In genomic region chr1:1574721-1575537, GRCh38 we compare ENCODE assay signal across 1 cellular context.
TF ChIP-seq lines count a peak whose summit lies in the region.

SSU72 (minus strand) TSS chr1:1574863; CDS start chr1:1574557, 306 bp downstream.

TF ChIP-seq in GM12878, 131 proteins besides CTCF, POLR2A, EP300 and RAD21 (continued from another document and continues in another):
- TF ChIP-seq, protein P1, sequence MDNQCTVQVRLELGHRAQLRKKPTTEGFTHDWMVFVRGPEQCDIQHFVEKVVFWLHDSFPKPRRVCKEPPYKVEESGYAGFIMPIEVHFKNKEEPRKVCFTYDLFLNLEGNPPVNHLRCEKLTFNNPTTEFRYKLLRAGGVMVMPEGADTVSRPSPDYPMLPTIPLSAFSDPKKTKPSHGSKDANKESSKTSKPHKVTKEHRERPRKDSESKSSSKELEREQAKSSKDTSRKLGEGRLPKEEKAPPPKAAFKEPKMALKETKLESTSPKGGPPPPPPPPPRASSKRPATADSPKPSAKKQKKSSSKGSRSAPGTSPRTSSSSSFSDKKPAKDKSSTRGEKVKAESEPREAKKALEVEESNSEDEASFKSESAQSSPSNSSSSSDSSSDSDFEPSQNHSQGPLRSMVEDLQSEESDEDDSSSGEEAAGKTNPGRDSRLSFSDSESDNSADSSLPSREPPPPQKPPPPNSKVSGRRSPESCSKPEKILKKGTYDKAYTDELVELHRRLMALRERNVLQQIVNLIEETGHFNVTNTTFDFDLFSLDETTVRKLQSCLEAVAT (IDR thresholded peaks at IDR 0.05): peak; percentile 65; the same call in 1 of the 2 replicates
- TF ChIP-seq NR2C1 (IDR thresholded peaks at IDR 0.05) (peak; percentile 68), SMAD1 (IDR thresholded peaks at IDR 0.05; ENCODE audit: low read depth, partially characterized antibody) (peak; percentile 58), SUZ12 (IDR thresholded peaks at IDR 0.05; ENCODE audit: unreplicated experiment) (no peak), RB1 (IDR thresholded peaks at IDR 0.05; ENCODE audit: borderline replicate concordance) (peak; percentile 79; the same call in 1 of the 2 replicates), TAF1 (IDR thresholded peaks at IDR 0.05; ENCODE audit: borderline replicate concordance, low read depth, low read length) (peak; percentile 74), CREM (IDR thresholded peaks at IDR 0.05; ENCODE audit: low read depth) (peak; percentile 100), SKIL (IDR thresholded peaks at IDR 0.05; ENCODE audit: low read depth, poor library complexity, severe bottlenecking) (no peak), GABPA (IDR thresholded peaks at IDR 0.05; ENCODE audit: low read depth) (0 out of 2 replicates have a peak, but pooled peaks have one; percentile 36), ATF3 (IDR thresholded peaks at IDR 0.05; ENCODE audit: borderline replicate concordance, extremely low read depth, low read depth, low read length) (peak; percentile 96), BRCA1 (IDR thresholded peaks at IDR 0.05; ENCODE audit: low read depth, low read length) (no peak; the same call in 1 of the 2 replicates), E2F8 (IDR thresholded peaks at IDR 0.05; ENCODE audit: low read depth, partially characterized antibody) (peak; percentile 43), CBFB (IDR thresholded peaks at IDR 0.05; ENCODE audit: low read depth) (peak; percentile 44; the same call in 1 of the 2 replicates), EED (IDR thresholded peaks at IDR 0.05; ENCODE audit: low read depth) (0 out of 2 replicates have a peak, but pooled peaks have one; percentile 20), POLR2AphosphoS5 (IDR thresholded peaks at IDR 0.05; ENCODE audit: low read length) (peak; percentile 96), CHD1 (IDR thresholded peaks at IDR 0.05; ENCODE audit: low read depth, low read length) (no peak), SMAD5 (IDR thresholded peaks at IDR 0.05; ENCODE audit: low read depth) (peak; percentile 76), EGR1 (IDR thresholded peaks at IDR 0.05; ENCODE audit: borderline replicate concordance in 1 of 2, low read depth in 2 of 2, low read length in 2 of 2) (peak; percentile 0 to 97; a peak in 1 of 3 replicates), LARP7 (IDR thresholded peaks at IDR 0.05) (peak; percentile 92), MYB (IDR thresholded peaks at IDR 0.05; ENCODE audit: borderline replicate concordance, low read depth, low read length) (no peak), ATF7 (IDR thresholded peaks at IDR 0.05; ENCODE audit: low read depth) (0 out of 2 replicates have a peak, but pooled peaks have one; percentile 30), PKNOX1 (IDR thresholded peaks at IDR 0.05) (no peak), NFYA (IDR thresholded peaks at IDR 0.05; ENCODE audit: borderline replicate concordance, low read depth, low read length) (no peak), NBN (IDR thresholded peaks at IDR 0.05) (peak; percentile 93), IKZF1 (conservative IDR thresholded peaks at IDR 0.05) (peak; percentile 99), ZNF217 (IDR thresholded peaks at IDR 0.05) (peak; percentile 66; the same call in 1 of the 2 replicates), MXI1 (IDR thresholded peaks at IDR 0.05; ENCODE audit: low read depth, low read length) (peak; percentile 69), KLF5 (IDR thresholded peaks at IDR 0.05; ENCODE audit: partially characterized antibody) (peak; percentile 38), ASH2L (IDR thresholded peaks at IDR 0.05; ENCODE audit: borderline replicate concordance, low read depth) (peak; percentile 84; the same call in 1 of the 2 replicates), GATAD2B (conservative IDR thresholded peaks at IDR 0.05; ENCODE audit: low read depth) (peak; percentile 62), POU2F2 (IDR thresholded peaks at IDR 0.05; ENCODE audit: borderline replicate concordance, low read depth, low read length) (peak; percentile 64), SIX5 (IDR thresholded peaks at IDR 0.05; ENCODE audit: low read depth, low read length, severe bottlenecking) (peak; percentile 68), MAX (IDR thresholded peaks at IDR 0.05; ENCODE audit: low read depth, low read length) (peak; percentile 58; the same call in 1 of the 2 replicates), POLR2AphosphoS2 (IDR thresholded peaks at IDR 0.05; ENCODE audit: low read depth, low read length) (peak; percentile 63; the same call in 1 of the 2 replicates), ZSCAN29 (IDR thresholded peaks at IDR 0.05) (0 out of 2 replicates have a peak, but pooled peaks have one; percentile 31), KDM1A (IDR thresholded peaks at IDR 0.05; ENCODE audit: borderline replicate concordance) (no peak), PRDM15 (CRISPR knock-in tag; IDR thresholded peaks at IDR 0.05) (no peak)
- TF ChIP-seq, protein P2, sequence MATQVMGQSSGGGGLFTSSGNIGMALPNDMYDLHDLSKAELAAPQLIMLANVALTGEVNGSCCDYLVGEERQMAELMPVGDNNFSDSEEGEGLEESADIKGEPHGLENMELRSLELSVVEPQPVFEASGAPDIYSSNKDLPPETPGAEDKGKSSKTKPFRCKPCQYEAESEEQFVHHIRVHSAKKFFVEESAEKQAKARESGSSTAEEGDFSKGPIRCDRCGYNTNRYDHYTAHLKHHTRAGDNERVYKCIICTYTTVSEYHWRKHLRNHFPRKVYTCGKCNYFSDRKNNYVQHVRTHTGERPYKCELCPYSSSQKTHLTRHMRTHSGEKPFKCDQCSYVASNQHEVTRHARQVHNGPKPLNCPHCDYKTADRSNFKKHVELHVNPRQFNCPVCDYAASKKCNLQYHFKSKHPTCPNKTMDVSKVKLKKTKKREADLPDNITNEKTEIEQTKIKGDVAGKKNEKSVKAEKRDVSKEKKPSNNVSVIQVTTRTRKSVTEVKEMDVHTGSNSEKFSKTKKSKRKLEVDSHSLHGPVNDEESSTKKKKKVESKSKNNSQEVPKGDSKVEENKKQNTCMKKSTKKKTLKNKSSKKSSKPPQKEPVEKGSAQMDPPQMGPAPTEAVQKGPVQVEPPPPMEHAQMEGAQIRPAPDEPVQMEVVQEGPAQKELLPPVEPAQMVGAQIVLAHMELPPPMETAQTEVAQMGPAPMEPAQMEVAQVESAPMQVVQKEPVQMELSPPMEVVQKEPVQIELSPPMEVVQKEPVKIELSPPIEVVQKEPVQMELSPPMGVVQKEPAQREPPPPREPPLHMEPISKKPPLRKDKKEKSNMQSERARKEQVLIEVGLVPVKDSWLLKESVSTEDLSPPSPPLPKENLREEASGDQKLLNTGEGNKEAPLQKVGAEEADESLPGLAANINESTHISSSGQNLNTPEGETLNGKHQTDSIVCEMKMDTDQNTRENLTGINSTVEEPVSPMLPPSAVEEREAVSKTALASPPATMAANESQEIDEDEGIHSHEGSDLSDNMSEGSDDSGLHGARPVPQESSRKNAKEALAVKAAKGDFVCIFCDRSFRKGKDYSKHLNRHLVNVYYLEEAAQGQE (IDR thresholded peaks at IDR 0.05; ENCODE audit: low read depth, low read length): 0 out of 2 replicates have a peak, but pooled peaks have one; percentile 26
- TF ChIP-seq, protein P3, sequence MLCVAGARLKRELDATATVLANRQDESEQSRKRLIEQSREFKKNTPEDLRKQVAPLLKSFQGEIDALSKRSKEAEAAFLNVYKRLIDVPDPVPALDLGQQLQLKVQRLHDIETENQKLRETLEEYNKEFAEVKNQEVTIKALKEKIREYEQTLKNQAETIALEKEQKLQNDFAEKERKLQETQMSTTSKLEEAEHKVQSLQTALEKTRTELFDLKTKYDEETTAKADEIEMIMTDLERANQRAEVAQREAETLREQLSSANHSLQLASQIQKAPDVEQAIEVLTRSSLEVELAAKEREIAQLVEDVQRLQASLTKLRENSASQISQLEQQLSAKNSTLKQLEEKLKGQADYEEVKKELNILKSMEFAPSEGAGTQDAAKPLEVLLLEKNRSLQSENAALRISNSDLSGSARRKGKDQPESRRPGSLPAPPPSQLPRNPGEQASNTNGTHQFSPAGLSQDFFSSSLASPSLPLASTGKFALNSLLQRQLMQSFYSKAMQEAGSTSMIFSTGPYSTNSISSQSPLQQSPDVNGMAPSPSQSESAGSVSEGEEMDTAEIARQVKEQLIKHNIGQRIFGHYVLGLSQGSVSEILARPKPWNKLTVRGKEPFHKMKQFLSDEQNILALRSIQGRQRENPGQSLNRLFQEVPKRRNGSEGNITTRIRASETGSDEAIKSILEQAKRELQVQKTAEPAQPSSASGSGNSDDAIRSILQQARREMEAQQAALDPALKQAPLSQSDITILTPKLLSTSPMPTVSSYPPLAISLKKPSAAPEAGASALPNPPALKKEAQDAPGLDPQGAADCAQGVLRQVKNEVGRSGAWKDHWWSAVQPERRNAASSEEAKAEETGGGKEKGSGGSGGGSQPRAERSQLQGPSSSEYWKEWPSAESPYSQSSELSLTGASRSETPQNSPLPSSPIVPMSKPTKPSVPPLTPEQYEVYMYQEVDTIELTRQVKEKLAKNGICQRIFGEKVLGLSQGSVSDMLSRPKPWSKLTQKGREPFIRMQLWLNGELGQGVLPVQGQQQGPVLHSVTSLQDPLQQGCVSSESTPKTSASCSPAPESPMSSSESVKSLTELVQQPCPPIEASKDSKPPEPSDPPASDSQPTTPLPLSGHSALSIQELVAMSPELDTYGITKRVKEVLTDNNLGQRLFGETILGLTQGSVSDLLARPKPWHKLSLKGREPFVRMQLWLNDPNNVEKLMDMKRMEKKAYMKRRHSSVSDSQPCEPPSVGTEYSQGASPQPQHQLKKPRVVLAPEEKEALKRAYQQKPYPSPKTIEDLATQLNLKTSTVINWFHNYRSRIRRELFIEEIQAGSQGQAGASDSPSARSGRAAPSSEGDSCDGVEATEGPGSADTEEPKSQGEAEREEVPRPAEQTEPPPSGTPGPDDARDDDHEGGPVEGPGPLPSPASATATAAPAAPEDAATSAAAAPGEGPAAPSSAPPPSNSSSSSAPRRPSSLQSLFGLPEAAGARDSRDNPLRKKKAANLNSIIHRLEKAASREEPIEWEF (IDR thresholded peaks at IDR 0.05; ENCODE audit: insufficient replicate concordance, low read depth, low read length): no peak
